Comparison of ENCODE assay signal across 9 cellular contexts in genomic region chr3:131743126-131743525, GRCh38.
"Had no signal": no experiment of that assay in that cellular context is flagged by ENCODE, and none has a peak within 500 bp of the region (broad histone marks: within the 10 kb centered on the region; RNA-seq: fewer than 3 reads in every experiment).

No MANE protein-coding gene starts in this region.

- H3K4me3 ChIP-seq: GM23248, GM23338, HAP-1 had no signal

- H3K9me3 ChIP-seq: HAP-1 had no signal

- ATAC-seq: GM23338, HCT116 had no signal

- DNase-seq: GM23248, GOT3, H7, H9, HCEC 1CT, HFFc6 had no signal

- H3K27ac ChIP-seq: GM23248 had no signal

- H3K36me3 ChIP-seq: HAP-1 had no signal

- H3K9ac ChIP-seq: GM23248 had no signal

- H2AFZ ChIP-seq: GM23248, GM23338 had no signal

- H3K4me2 ChIP-seq: GM23338 had no signal
